9 cellular contexts compared by ENCODE assay signal in genomic region chr20:44887466-44887865, GRCh38. TPM values are rescaled to one million over a fixed set of nuclear protein-coding genes. Genes with fewer than 3 reads are reported as not detected.
DNase-seq lines count a peak whose midpoint lies in the region; ATAC-seq, FAIRE-seq and TF ChIP-seq lines count a peak whose summit lies in the region.
"Had no signal": no experiment of that assay in that cellular context is flagged by ENCODE, and none has a peak within 500 bp of the region (broad histone marks: within the 10 kb centered on the region; RNA-seq: fewer than 3 reads in every experiment).

No MANE protein-coding gene starts in this region.

- H3K4me2 ChIP-seq in astrocyte (ENCODE audit: low read length) (peak overlapping the region; percentile 98), mesendoderm (ENCODE audit: low read length) (peak overlapping the region; percentile 3)

- FAIRE-seq in astrocyte (lab: Jason Lieb, UNC) (no peak), GM19239 (lab: Jason Lieb, UNC) (no peak)

- H4K5ac ChIP-seq in mesendoderm (ENCODE audit: low read length): no peak overlapping the region

- peaks cover 65% of the 10 kb centered on the region for H3K4me1 Mint-ChIP-seq in stimulated activated naive CD8-positive, alpha-beta T cell treated with anti-CD3 and anti-CD28 coated beads, Interleukin-15, Interleukin-2, amounts not matched to agents 100 ng/mL and 50 ng/mL, for 24 hours (ENCODE audit: low read depth)
- H3K4me1 Mint-ChIP-seq in astrocyte (ENCODE audit: low read depth, unreplicated experiment): peaks cover 19% of the 10 kb centered on the region

- no peaks in the 10 kb centered on the region for H3K9me3 Mint-ChIP-seq in stimulated activated naive CD8-positive, alpha-beta T cell treated with anti-CD3 and anti-CD28 coated beads, Interleukin-15, Interleukin-2, amounts not matched to agents 100 ng/mL and 50 ng/mL, for 24 hours
- H3K9me3 Mint-ChIP-seq in astrocyte (ENCODE audit: unreplicated experiment): no peaks in the 10 kb centered on the region

- peaks cover 63% of the 10 kb centered on the region for H4K20me1 ChIP-seq in astrocyte (ENCODE audit: insufficient read depth, low read length)

- peaks cover 74% of the 10 kb centered on the region for H3K79me2 ChIP-seq in astrocyte (ENCODE audit: insufficient read depth, low read length)
- H3K79me2 ChIP-seq in mesendoderm (ENCODE audit: control insufficient read depth, insufficient read depth, low read length): peaks cover 63% of the 10 kb centered on the region

- H3K4me3 Mint-ChIP-seq in stimulated activated naive CD8-positive, alpha-beta T cell treated with anti-CD3 and anti-CD28 coated beads, Interleukin-15, Interleukin-2, amounts not matched to agents 100 ng/mL and 50 ng/mL, for 24 hours: peak overlapping the region; percentile 96
- H3K4me3 Mint-ChIP-seq in astrocyte (ENCODE audit: unreplicated experiment): peak overlapping the region; percentile 95

- H3K27ac Mint-ChIP-seq in stimulated activated naive CD8-positive, alpha-beta T cell treated with anti-CD3 and anti-CD28 coated beads, Interleukin-15, Interleukin-2, amounts not matched to agents 100 ng/mL and 50 ng/mL, for 24 hours: peak overlapping the region; percentile 93
- no peak overlapping the region for H3K27ac Mint-ChIP-seq in astrocyte (ENCODE audit: unreplicated experiment)

- H3K4me3 ChIP-seq in astrocyte (ENCODE audit: insufficient read depth, low read depth, low read length) (peak overlapping the region; percentile 95), mesendoderm (ENCODE audit: low read length) (no peak overlapping the region)
- H3K4me3 ChIP-seq: thyroid gland had no signal

- H3K27me3 Mint-ChIP-seq in stimulated activated naive CD8-positive, alpha-beta T cell treated with anti-CD3 and anti-CD28 coated beads, Interleukin-15, Interleukin-2, amounts not matched to agents 100 ng/mL and 50 ng/mL, for 24 hours: no peaks in the 10 kb centered on the region
- H3K27me3 Mint-ChIP-seq in astrocyte (ENCODE audit: low read depth, unreplicated experiment): no peaks in the 10 kb centered on the region

- no peak for ATAC-seq in stimulated activated naive CD8-positive, alpha-beta T cell treated with anti-CD3 and anti-CD28 coated beads, Interleukin-15, Interleukin-2, amounts not matched to agents 100 U/mL and 50 U/mL, for 24 hours

- H3K4me1 ChIP-seq in astrocyte (ENCODE audit: insufficient read depth, low read length) (peaks cover 18% of the 10 kb centered on the region), mesendoderm (ENCODE audit: control insufficient read depth, low read depth, low read length) (peaks cover 2% of the 10 kb centered on the region)

- H3K4ac ChIP-seq in mesendoderm (ENCODE audit: low read depth, low read length): no peak overlapping the region

- H3K9ac ChIP-seq in astrocyte (ENCODE audit: low read length): peak overlapping the region; percentile 94
- peak overlapping the region; percentile 96 for H3K9ac ChIP-seq in mesendoderm (ENCODE audit: low read length)

- H3K79me1 ChIP-seq in mesendoderm (ENCODE audit: low read length): peaks cover 1% of the 10 kb centered on the region

- H3K36me3 Mint-ChIP-seq in stimulated activated naive CD8-positive, alpha-beta T cell treated with anti-CD3 and anti-CD28 coated beads, Interleukin-15, Interleukin-2, amounts not matched to agents 100 ng/mL and 50 ng/mL, for 24 hours (ENCODE audit: low read depth): peaks cover 32% of the 10 kb centered on the region
- H3K36me3 Mint-ChIP-seq in astrocyte (ENCODE audit: low read depth, unreplicated experiment): peaks cover 7% of the 10 kb centered on the region

- no peak overlapping the region for H3K56ac ChIP-seq in mesendoderm (ENCODE audit: low read length)

- no peak for TF ChIP-seq CTCF in astrocyte (IDR thresholded peaks at IDR 0.05; ENCODE audit: insufficient read depth, low read depth, low read length)

- H3K27me3 ChIP-seq in astrocyte (ENCODE audit: insufficient read depth, low read length) (no peaks in the 10 kb centered on the region), mesendoderm (ENCODE audit: insufficient read depth, low read length, poor library complexity) (no peaks in the 10 kb centered on the region)
- H3K27me3 ChIP-seq: thyroid gland had no signal

- H2BK15ac ChIP-seq in mesendoderm (replicated peaks; ENCODE audit: low read depth): no peak overlapping the region

- H4K8ac ChIP-seq in mesendoderm (ENCODE audit: low read depth, low read length): no peak overlapping the region

- H3K36me3 ChIP-seq in astrocyte (ENCODE audit: insufficient read depth, low read length): peaks cover 3% of the 10 kb centered on the region
- H3K36me3 ChIP-seq in mesendoderm (ENCODE audit: control insufficient read depth, insufficient read depth, low read length): no peaks in the 10 kb centered on the region
- H3K36me3 ChIP-seq: thyroid gland had no signal

- no peak for DNase-seq in stimulated activated naive CD8-positive, alpha-beta T cell treated with anti-CD3 and anti-CD28 coated beads, Interleukin-15, Interleukin-2, amounts not matched to agents 100 U/mL and 50 U/mL, for 24 hours
- DNase-seq in astrocyte (ENCODE audit: low read depth) (no peak), mesendoderm (no peak), GM19239 (ENCODE audit: insufficient read length, low spot score) (no peak), globus pallidus (ENCODE audit: low spot score) (no peak), NCI-H226 (no peak), NCI-H128 (lab: John Stamatoyannopoulos, UW; ENCODE audit: unreplicated experiment) (no peak)
- DNase-seq: thyroid gland had no signal

- no peak overlapping the region for H2AK5ac ChIP-seq in mesendoderm (ENCODE audit: low read length)

- H3K27ac ChIP-seq in astrocyte (ENCODE audit: low read depth, low read length) (no peak overlapping the region), mesendoderm (ENCODE audit: low read depth, low read length) (no peak overlapping the region)

- no CpG with 5 or more reads among the region's 4 CpGs for WGBS in mesendoderm (ENCODE audit: extremely low coverage, insufficient coverage, low lambda C conversion rate)

- H2BK120ac ChIP-seq in mesendoderm (ENCODE audit: low read depth, low read length): no peak overlapping the region

- H2BK5ac ChIP-seq in mesendoderm (ENCODE audit: low read length): no peak overlapping the region

- H3K9me3 ChIP-seq in astrocyte (ENCODE audit: insufficient read depth, low read depth, low read length): no peaks in the 10 kb centered on the region
- H3K9me3 ChIP-seq: thyroid gland had no signal

- no peak overlapping the region for H2AFZ ChIP-seq in astrocyte (ENCODE audit: low read depth, low read length)

- H3K23ac ChIP-seq in mesendoderm (ENCODE audit: low read length): no peak overlapping the region

- H3K18ac ChIP-seq in mesendoderm (ENCODE audit: low read length): no peak overlapping the region

RNA-seq across cellular contexts. Expression of gene YWHAB, which starts 2.0 kb away (rescaled TPM):
- total RNA-seq in astrocyte: 228 and 236 TPM in 2 replicates
- polyA plus RNA-seq in mesendoderm (2013, experiment 1 of 2): 300 TPM
- 307 TPM for polyA plus RNA-seq in mesendoderm (2013, experiment 2 of 2)

RNA-seq across cellular contexts. Expression of gene PABPC1L, which starts 22.4 kb away (rescaled TPM):
- total RNA-seq in astrocyte: 48.7 and 50.2 TPM in 2 replicates
- 35.6 TPM for polyA plus RNA-seq in mesendoderm (2013, experiment 1 of 2)
- 37.3 TPM for polyA plus RNA-seq in mesendoderm (2013, experiment 2 of 2)
